ENCODE assay signal across 8 cellular contexts in genomic region chr10:75210193-75211006, GRCh38. TPM values are rescaled to one million over a fixed set of nuclear protein-coding genes. Genes with fewer than 3 reads are reported as not detected.
DNase-seq lines count a peak whose midpoint lies in the region; ATAC-seq, FAIRE-seq and TF ChIP-seq lines count a peak whose summit lies in the region.

Gene VDAC2 (plus strand): TSS chr10:75210796. CDS start chr10:75211159, 363 bp downstream.

- H3K36me3 ChIP-seq in ACC112 (ENCODE audit: insufficient read depth, low read length), result peaks cover 19% of the 10 kb centered on the region
- H3K36me3 ChIP-seq in bronchial epithelial cell (ENCODE audit: control insufficient read depth, insufficient read depth, low read length), result peaks cover 6% of the 10 kb centered on the region

- TF ChIP-seq CTCF in WTC11 (IDR thresholded peaks at IDR 0.05) (no peak), bronchial epithelial cell (IDR thresholded peaks at IDR 0.05; ENCODE audit: insufficient read depth, low read length, severe bottlenecking) (peak; percentile 7)

- H3K4me3 ChIP-seq in ACC112 (ENCODE audit: low read depth, low read length) (peak within 1 kb of the TSS; percentile 79), bronchial epithelial cell (ENCODE audit: low read depth, low read length) (peak within 1 kb of the TSS; percentile 84)

- H3K9me3 Mint-ChIP-seq in WTC11, result no peaks in the 10 kb centered on the region

- H3K4me1 Mint-ChIP-seq in WTC11, result peaks cover 42% of the 10 kb centered on the region

- ATAC-seq in GM18861 (IDR thresholded peaks at IDR 0.05; ENCODE audit: unreplicated experiment) (peak; percentile 58), HG03095 (IDR thresholded peaks at IDR 0.05; ENCODE audit: unreplicated experiment) (peak; percentile 81), WTC11 (peak; percentile 80)

- POLR2A ChIA-PET in WTC11 (lab: Charles Lee), result interaction anchor here (0.6 to 3.2 kb wide), 9 partner anchors 9 to 1290 kb away, joined by 3 to 19 read pairs (median 6); partner anchors contain the start of genes COMTD1 and SAMD8

- H2AFZ ChIP-seq in ACC112 (ENCODE audit: low read length, unreplicated experiment), result peak within 1 kb of the TSS; percentile 98

- H3K4me3 Mint-ChIP-seq in WTC11, result peak within 1 kb of the TSS; percentile 97

- H3K4me1 ChIP-seq in ACC112 (ENCODE audit: control insufficient read depth, insufficient read depth, low read length, unreplicated experiment), result peaks cover 24% of the 10 kb centered on the region

- DNase-seq in NCI-H2227 (lab: John Stamatoyannopoulos, UW; ENCODE audit: unreplicated experiment) (peak; percentile 87), WTC11 (ENCODE audit: low spot score) (peak; percentile 83), bronchial epithelial cell (ENCODE audit: low read depth) (peak; percentile 66), iris pigment epithelial cell (ENCODE audit: low read depth) (peak; percentile 79)
- peak; percentile 93 for DNase-seq in stimulated activated CD4-positive, alpha-beta T cell treated with anti-CD3 and anti-CD28 coated beads, Interleukin-12 subunit alpha, Interleukin-12 subunit beta, amount 100 ng/mL, for 4 hours

- peak within 1 kb of the TSS; percentile 88 for H3K27ac ChIP-seq in ACC112 (ENCODE audit: low read depth, low read length)

- no peak for FAIRE-seq in bronchial epithelial cell (lab: Jason Lieb, UNC)

- peaks cover 38% of the 10 kb centered on the region for H3K36me3 Mint-ChIP-seq in WTC11

- H3K27me3 Mint-ChIP-seq in WTC11 (ENCODE audit: low read depth), result no peaks in the 10 kb centered on the region

- H3K27me3 ChIP-seq in ACC112 (ENCODE audit: insufficient read depth, low read length) (no peaks in the 10 kb centered on the region), bronchial epithelial cell (ENCODE audit: control insufficient read depth, insufficient read depth, low read length) (no peaks in the 10 kb centered on the region)

- peak within 1 kb of the TSS; percentile 98 for H3K27ac Mint-ChIP-seq in WTC11

- peaks cover 42% of the 10 kb centered on the region for H3K79me2 ChIP-seq in ACC112 (ENCODE audit: control insufficient read depth, insufficient read depth, low read length, unreplicated experiment)

- CTCF ChIA-PET in WTC11 (lab: Charles Lee), result interaction anchor here (0.5 to 4.2 kb wide), 10 partner anchors 11 to 99 kb away, joined by 3 to 39 read pairs (median 8); partner anchors contain the start of genes COMTD1 and SAMD8

TF ChIP-seq in WTC11, 78 proteins besides CTCF, POLR2A, EP300 and RAD21 (continues in another document):
- TF ChIP-seq TP53 (CRISPR knock-in tag; IDR thresholded peaks at IDR 0.05) (no peak), NR3C1 (CRISPR knock-in tag; conservative IDR thresholded peaks at IDR 0.05; ENCODE audit: low read depth) (no peak), EMX1 (CRISPR knock-in tag; IDR thresholded peaks at IDR 0.05) (no peak), JUN (CRISPR knock-in tag; IDR thresholded peaks at IDR 0.05) (no peak), JAZF1 (CRISPR knock-in tag; IDR thresholded peaks at IDR 0.05) (no peak), NFYB (CRISPR knock-in tag; conservative IDR thresholded peaks at IDR 0.05; ENCODE audit: low read depth) (no peak), TCF7 (CRISPR knock-in tag; IDR thresholded peaks at IDR 0.05; ENCODE audit: low read depth) (no peak), TEAD1 (CRISPR knock-in tag; IDR thresholded peaks at IDR 0.05) (no peak), USF2 (CRISPR knock-in tag; IDR thresholded peaks at IDR 0.05) (no peak; the same call in 1 of the 2 replicates), MXD4 (CRISPR knock-in tag; IDR thresholded peaks at IDR 0.05; ENCODE audit: borderline replicate concordance) (no peak), ATF2 (CRISPR knock-in tag; IDR thresholded peaks at IDR 0.05; ENCODE audit: borderline replicate concordance, low read depth) (no peak), ZNF219 (CRISPR knock-in tag; IDR thresholded peaks at IDR 0.05; ENCODE audit: borderline replicate concordance) (no peak), FOXP1 (CRISPR knock-in tag; IDR thresholded peaks at IDR 0.05; ENCODE audit: borderline replicate concordance) (peak; percentile 61; the same call in 1 of the 2 replicates), ATF3 (CRISPR knock-in tag; conservative IDR thresholded peaks at IDR 0.05) (no peak), RORB (CRISPR knock-in tag; IDR thresholded peaks at IDR 0.05) (no peak), MLX (CRISPR knock-in tag; IDR thresholded peaks at IDR 0.05) (no peak), MYBL2 (CRISPR knock-in tag; IDR thresholded peaks at IDR 0.05) (peak; percentile 86), PRRX2 (CRISPR knock-in tag; IDR thresholded peaks at IDR 0.05) (no peak), SOX15 (CRISPR knock-in tag; IDR thresholded peaks at IDR 0.05) (no peak), GRHL2 (CRISPR knock-in tag; IDR thresholded peaks at IDR 0.05; ENCODE audit: insufficient replicate concordance, severe bottlenecking) (no peak), GABPB1 (CRISPR knock-in tag; IDR thresholded peaks at IDR 0.05) (peak; percentile 49)
- TF ChIP-seq, protein P1, sequence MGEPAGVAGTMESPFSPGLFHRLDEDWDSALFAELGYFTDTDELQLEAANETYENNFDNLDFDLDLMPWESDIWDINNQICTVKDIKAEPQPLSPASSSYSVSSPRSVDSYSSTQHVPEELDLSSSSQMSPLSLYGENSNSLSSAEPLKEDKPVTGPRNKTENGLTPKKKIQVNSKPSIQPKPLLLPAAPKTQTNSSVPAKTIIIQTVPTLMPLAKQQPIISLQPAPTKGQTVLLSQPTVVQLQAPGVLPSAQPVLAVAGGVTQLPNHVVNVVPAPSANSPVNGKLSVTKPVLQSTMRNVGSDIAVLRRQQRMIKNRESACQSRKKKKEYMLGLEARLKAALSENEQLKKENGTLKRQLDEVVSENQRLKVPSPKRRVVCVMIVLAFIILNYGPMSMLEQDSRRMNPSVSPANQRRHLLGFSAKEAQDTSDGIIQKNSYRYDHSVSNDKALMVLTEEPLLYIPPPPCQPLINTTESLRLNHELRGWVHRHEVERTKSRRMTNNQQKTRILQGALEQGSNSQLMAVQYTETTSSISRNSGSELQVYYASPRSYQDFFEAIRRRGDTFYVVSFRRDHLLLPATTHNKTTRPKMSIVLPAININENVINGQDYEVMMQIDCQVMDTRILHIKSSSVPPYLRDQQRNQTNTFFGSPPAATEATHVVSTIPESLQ (CRISPR knock-in tag; IDR thresholded peaks at IDR 0.05), result no peak
- TF ChIP-seq, protein P2, sequence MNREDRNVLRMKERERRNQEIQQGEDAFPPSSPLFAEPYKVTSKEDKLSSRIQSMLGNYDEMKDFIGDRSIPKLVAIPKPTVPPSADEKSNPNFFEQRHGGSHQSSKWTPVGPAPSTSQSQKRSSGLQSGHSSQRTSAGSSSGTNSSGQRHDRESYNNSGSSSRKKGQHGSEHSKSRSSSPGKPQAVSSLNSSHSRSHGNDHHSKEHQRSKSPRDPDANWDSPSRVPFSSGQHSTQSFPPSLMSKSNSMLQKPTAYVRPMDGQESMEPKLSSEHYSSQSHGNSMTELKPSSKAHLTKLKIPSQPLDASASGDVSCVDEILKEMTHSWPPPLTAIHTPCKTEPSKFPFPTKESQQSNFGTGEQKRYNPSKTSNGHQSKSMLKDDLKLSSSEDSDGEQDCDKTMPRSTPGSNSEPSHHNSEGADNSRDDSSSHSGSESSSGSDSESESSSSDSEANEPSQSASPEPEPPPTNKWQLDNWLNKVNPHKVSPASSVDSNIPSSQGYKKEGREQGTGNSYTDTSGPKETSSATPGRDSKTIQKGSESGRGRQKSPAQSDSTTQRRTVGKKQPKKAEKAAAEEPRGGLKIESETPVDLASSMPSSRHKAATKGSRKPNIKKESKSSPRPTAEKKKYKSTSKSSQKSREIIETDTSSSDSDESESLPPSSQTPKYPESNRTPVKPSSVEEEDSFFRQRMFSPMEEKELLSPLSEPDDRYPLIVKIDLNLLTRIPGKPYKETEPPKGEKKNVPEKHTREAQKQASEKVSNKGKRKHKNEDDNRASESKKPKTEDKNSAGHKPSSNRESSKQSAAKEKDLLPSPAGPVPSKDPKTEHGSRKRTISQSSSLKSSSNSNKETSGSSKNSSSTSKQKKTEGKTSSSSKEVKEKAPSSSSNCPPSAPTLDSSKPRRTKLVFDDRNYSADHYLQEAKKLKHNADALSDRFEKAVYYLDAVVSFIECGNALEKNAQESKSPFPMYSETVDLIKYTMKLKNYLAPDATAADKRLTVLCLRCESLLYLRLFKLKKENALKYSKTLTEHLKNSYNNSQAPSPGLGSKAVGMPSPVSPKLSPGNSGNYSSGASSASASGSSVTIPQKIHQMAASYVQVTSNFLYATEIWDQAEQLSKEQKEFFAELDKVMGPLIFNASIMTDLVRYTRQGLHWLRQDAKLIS (CRISPR knock-in tag; IDR thresholded peaks at IDR 0.05; ENCODE audit: borderline replicate concordance), result no peak

RNA-seq across cellular contexts. Expression of gene VDAC2, which starts in this region (rescaled TPM):
- total RNA-seq in WTC11 (2021) (283 to 284 TPM (median 283 TPM) in 3 replicates), bronchial epithelial cell (144 and 270 TPM in 2 replicates)

Comparison
In these comparisons a context has a peak if more than half of its experiments do, and no peak if none do; other contexts are left out.
1. Peak in every context shown above with its lines: DNase-seq, ATAC-seq, H3K4me3 ChIP-seq and H3K27ac ChIP-seq.